22 cellular contexts compared by ENCODE assay signal in the genomic region with DNA sequence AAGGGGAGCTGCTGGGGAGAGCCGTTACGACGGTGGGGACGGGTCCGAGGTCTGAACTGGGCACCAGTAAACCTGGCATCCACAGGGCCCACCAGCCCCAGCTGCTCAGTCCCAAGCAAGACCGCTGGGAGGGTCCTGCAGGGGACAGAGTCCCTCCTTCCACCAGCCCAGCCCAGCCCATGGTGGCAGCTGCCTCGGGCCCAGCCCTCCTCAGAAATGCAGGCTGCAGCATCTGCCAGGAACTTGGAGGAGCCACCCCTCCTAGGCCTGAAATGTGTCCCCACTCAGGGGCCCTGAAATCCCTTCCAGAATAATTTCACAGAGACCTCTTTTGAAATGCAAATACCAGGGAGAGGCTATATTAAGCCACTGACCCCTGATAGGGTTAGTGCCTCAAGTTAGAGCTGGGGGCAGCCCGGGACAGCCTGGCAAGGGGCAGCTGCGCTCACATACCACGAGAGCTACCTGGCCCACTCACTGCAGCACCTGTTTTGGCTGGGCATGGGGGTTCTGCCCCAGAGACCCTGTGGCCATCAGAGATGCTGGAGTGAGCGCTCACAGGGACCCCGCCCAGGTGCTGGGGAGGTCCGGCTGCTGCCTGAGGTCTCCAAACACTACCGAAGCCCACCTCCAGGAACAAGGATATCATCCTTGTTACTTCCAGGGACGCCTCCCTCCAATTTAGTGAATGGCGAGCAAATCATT. TPM values are rescaled to one million over a fixed set of nuclear protein-coding genes. Genes with fewer than 3 reads are reported as not detected.
DNase-seq lines count a peak whose midpoint lies in the region; ATAC-seq and TF ChIP-seq lines count a peak whose summit lies in the region.
"Had no signal": no experiment of that assay in that cellular context is flagged by ENCODE, and none has a peak within 500 bp of the region (broad histone marks: within the 10 kb centered on the region; RNA-seq: fewer than 3 reads in every experiment).

No MANE protein-coding gene starts in this region.

- no peak for ATAC-seq in activated CD4-positive, CD25-positive, alpha-beta regulatory T cell treated with anti-CD3 and anti-CD28 coated beads, Interleukin-2, amount 50 U/mL, for 24 hours

- no peak overlapping the region for H3K4me2 ChIP-seq in osteoblast (ENCODE audit: insufficient read depth, low read length)

- no peaks in the 10 kb centered on the region for H3K36me3 ChIP-seq in osteoblast (ENCODE audit: insufficient read depth, low read length)
- H3K36me3 ChIP-seq: left ventricle myocardium inferior, Peyer's patch, WERI-Rb-1 had no signal

- no peak overlapping the region for H2AFZ ChIP-seq in osteoblast (ENCODE audit: low read length)

- TF ChIP-seq CTCF in RWPE1 (conservative IDR thresholded peaks at IDR 0.05; ENCODE audit: low read depth) (no peak), osteoblast (IDR thresholded peaks at IDR 0.05; ENCODE audit: extremely low read depth, low read depth, low read length) (no peak)

- no peaks in the 10 kb centered on the region for H3K4me1 ChIP-seq in osteoblast (ENCODE audit: insufficient read depth, low read length)
- H3K4me1 ChIP-seq: Peyer's patch, testis had no signal

- in situ Hi-C loops in ACHN (cut with HindIII; ENCODE audit: low pct_ligation_motif_present, low pct_unique_long_range_greater_than_20kb, low sequenced_read_pairs): no loop called here

- H4K20me1 ChIP-seq in osteoblast (ENCODE audit: insufficient read depth, low read length): no peaks in the 10 kb centered on the region

- H3K9me3 ChIP-seq in osteoblast (ENCODE audit: low read depth, low read length): no peaks in the 10 kb centered on the region
- H3K9me3 ChIP-seq: Peyer's patch, testis had no signal

- CTCF ChIA-PET in RWPE1 (lab: Yijun Ruan, JAX): no interaction called here

- peak; percentile 32 for DNase-seq in ACHN
- DNase-seq in RWPE1 (ENCODE audit: low spot score): no peak
- peak; percentile 47 for DNase-seq in islet precursor cell
- peak; percentile 68 for DNase-seq in osteoblast (ENCODE audit: insufficient read length, low spot score, missing footprints)
- DNase-seq in NCI-H524 (lab: John Stamatoyannopoulos, UW): no peak
- DNase-seq in stimulated activated CD8-positive, alpha-beta memory T cell treated with anti-CD3 and anti-CD28 coated beads, Interleukin-4, amount 100 ng/mL, for 48 hours: no peak
- no peak for DNase-seq in AG08395 (ENCODE audit: low spot score)
- DNase-seq: activated CD4-positive, alpha-beta T cell treated with anti-CD3 and anti-CD28 coated beads, Interleukin-2, amount 50 U/mL, for 4 hours; activated CD8-positive, alpha-beta memory T cell treated with anti-CD3 and anti-CD28 coated beads, Interleukin-2, amount 50 U/mL, for 48 hours; activated naive CD8-positive, alpha-beta T cell treated with anti-CD3 and anti-CD28 coated beads, Interleukin-2, amount 10 ng/mL, durations not matched to agents 7 days and 5 days; glutamatergic neuron; HCEC 1CT; left ventricle myocardium inferior; MM.1S; NCI-H1436; NCI-H510A; Peyer's patch; small intestine; stimulated activated naive B cell treated with anti-CD40 and anti-IgM and Interleukin-4, amounts not matched to agents 10 μg/mL and 1 μg/mL and 100 μg/mL, for 72 hours; testis; WERI-Rb-1 had no signal

- H3K27me3 ChIP-seq in osteoblast (ENCODE audit: insufficient read depth, low read length): peaks cover 14% of the 10 kb centered on the region
- H3K27me3 ChIP-seq: Peyer's patch, testis had no signal

- POLR2A ChIA-PET in RWPE1 (lab: Yijun Ruan, JAX; ENCODE audit: low non-redundant PET): no interaction called here

- H3K27ac ChIP-seq in RWPE1 (peak overlapping the region; percentile 42), osteoblast (ENCODE audit: low read depth, low read length) (no peak overlapping the region)
- H3K27ac ChIP-seq: left ventricle myocardium inferior, Peyer's patch, testis, WERI-Rb-1 had no signal

- no peaks in the 10 kb centered on the region for H3K79me2 ChIP-seq in osteoblast (ENCODE audit: insufficient read depth, low read length)

- H3K4me3 ChIP-seq in osteoblast (ENCODE audit: insufficient read depth, low read length): no peak overlapping the region
- H3K4me3 ChIP-seq: left ventricle myocardium inferior, Peyer's patch, testis had no signal

RNA-seq across cellular contexts. Expression of a gene that starts 53.1 kb away (rescaled TPM):
- 2.7 and 3.6 TPM in 2 replicates for total RNA-seq in osteoblast

Comparison
In these comparisons a context has a peak if more than half of its experiments do, and no peak if none do; other contexts are left out.
1. DNase-seq: peak in ACHN (single experiment), islet precursor cell (single experiment) and osteoblast (single experiment); none in RWPE1 (single experiment), NCI-H524 (0 of 2), stimulated activated CD8-positive, alpha-beta memory T cell treated with anti-CD3 and anti-CD28 coated beads, Interleukin-4, amount 100 ng/mL, for 48 hours (single experiment) and AG08395 (single experiment).